ENCODE assay signal across 19 cellular contexts in genomic region chr1:91797164-91797563, GRCh38.
DNase-seq lines count a peak whose midpoint lies in the region; ATAC-seq and TF ChIP-seq lines count a peak whose summit lies in the region.
"Had no signal": no experiment of that assay in that cellular context is flagged by ENCODE, and none has a peak within 500 bp of the region (broad histone marks: within the 10 kb centered on the region; RNA-seq: fewer than 3 reads in every experiment).

No MANE protein-coding gene starts in this region.

- TF ChIP-seq POLR2A in heart left ventricle (IDR thresholded peaks at IDR 0.05) (no peak), uterus (IDR thresholded peaks at IDR 0.05) (no peak)

- H3K4me1 Mint-ChIP-seq in nephron: peaks cover 65% of the 10 kb centered on the region

- H3K36me3 ChIP-seq in heart left ventricle (peaks cover 0 to 11% (median 5%) of the 10 kb centered on the region in 9 donors), uterus (no peaks in the 10 kb centered on the region), hepatocyte (replicated peaks; ENCODE audit: insufficient read depth, low read depth) (no peaks in the 10 kb centered on the region)

- no peak overlapping the region for H3K4me2 ChIP-seq in hepatocyte
- H3K4me2 ChIP-seq: BLaER1 had no signal

- DNase-seq in activated CD8-positive, alpha-beta memory T cell treated with anti-CD3 and anti-CD28 coated beads for 24 hours: peak; percentile 53
- no peak for DNase-seq in activated CD8-positive, alpha-beta memory T cell treated with anti-CD3 and anti-CD28 coated beads, Interleukin-2, amount 50 U/mL, for 48 hours
- DNase-seq in heart left ventricle (peak in 1 of 5 donors; percentile 68), uterus (no peak), NCI-H2171 treated with DMSO at 0.1 percent for 48 hours (lab: John Stamatoyannopoulos, UW) (no peak), amniotic stem cell (lab: John Stamatoyannopoulos, UW) (no peak), hepatocyte (ENCODE audit: low spot score) (no peak)
- DNase-seq: DMS 273 treated with DMSO at 0.1 percent for 48 hours, GM23248, KBM-7, NCI-H1092, NCI-H2107, NCI-H748 treated with DMSO at 0.1 percent for 48 hours, SIG-M5 had no signal

- peaks cover 2% of the 10 kb centered on the region for H3K9me3 Mint-ChIP-seq in nephron

- no peaks in the 10 kb centered on the region for H4K20me1 ChIP-seq in hepatocyte (ENCODE audit: insufficient read depth, poor library complexity, severe bottlenecking)
- H4K20me1 ChIP-seq: BLaER1 had no signal

- no peak overlapping the region for H2AFZ ChIP-seq in hepatocyte
- H2AFZ ChIP-seq: GM23248 had no signal

- H3K79me2 ChIP-seq in hepatocyte: peaks cover 11% of the 10 kb centered on the region

- no peaks in the 10 kb centered on the region for H3K9me3 ChIP-seq in heart left ventricle
- no peaks in the 10 kb centered on the region for H3K9me3 ChIP-seq in uterus
- H3K9me3 ChIP-seq in hepatocyte (ENCODE audit: low read depth): no peaks in the 10 kb centered on the region

- intact Hi-C loops in heart left ventricle (cut with DNase I): loop anchor here in 1 of 10 donors (10.0 kb wide), 2 partner anchors 52 to 88 kb away; partner anchors contain the start of gene TGFBR3
- intact Hi-C loops in uterus (cut with DNase I; ENCODE audit: low total_unique reads): no loop called here

- H3K27ac ChIP-seq in heart left ventricle: peak overlapping the region in 5 of 12 donors; percentile 30 to 76 (median 39)
- H3K27ac ChIP-seq in uterus: peak overlapping the region; percentile 74 to 89
- H3K27ac ChIP-seq in hepatocyte: no peak overlapping the region
- H3K27ac ChIP-seq: 22Rv1, BLaER1, GM23248, HL-60 had no signal

- H3K4me3 Mint-ChIP-seq in nephron: no peak overlapping the region

- no peaks in the 10 kb centered on the region for H3K27me3 ChIP-seq in heart left ventricle
- H3K27me3 ChIP-seq in uterus: no peaks in the 10 kb centered on the region
- no peaks in the 10 kb centered on the region for H3K27me3 ChIP-seq in hepatocyte
- H3K27me3 ChIP-seq: BLaER1 had no signal

- ATAC-seq in heart left ventricle: peak; percentile 50 to 68 (median 61)
- ATAC-seq: Panc1 had no signal

- peak overlapping the region; percentile 48 to 99 (median 84) for H3K27ac Mint-ChIP-seq in nephron

- 63 to 75% (median 66%) methylated on average over 1 of the region's 1 CpG for WGBS in heart left ventricle, 4 donors
- 100% methylated on average over 1 of the region's 1 CpG for WGBS in hepatocyte (ENCODE audit: low lambda C conversion rate, missing lambda C conversion rate)

- H3K4me1 ChIP-seq in heart left ventricle: peaks cover 0 to 55% (median 35%) of the 10 kb centered on the region in 12 donors
- H3K4me1 ChIP-seq in uterus: peaks cover 15 to 17% of the 10 kb centered on the region in 2 donors
- H3K4me1 ChIP-seq in hepatocyte (ENCODE audit: insufficient read depth): peaks cover 23% of the 10 kb centered on the region

- H3K9me2 ChIP-seq in hepatocyte (replicated peaks; ENCODE audit: insufficient read depth): no peaks in the 10 kb centered on the region

- H3K4me3 ChIP-seq in heart left ventricle (no peak overlapping the region), uterus (no peak overlapping the region), hepatocyte (no peak overlapping the region)
- H3K4me3 ChIP-seq: BLaER1, GM23248 had no signal

- peaks cover 19% of the 10 kb centered on the region for H3K36me3 Mint-ChIP-seq in nephron (ENCODE audit: low read depth)

- TF ChIP-seq CTCF in heart left ventricle (IDR thresholded peaks at IDR 0.05) (no peak), nephron (IDR thresholded peaks at IDR 0.05; ENCODE audit: unreplicated experiment in 3 of 3) (no peak), uterus (IDR thresholded peaks at IDR 0.05) (no peak), hepatocyte (IDR thresholded peaks at IDR 0.05; ENCODE audit: poor library complexity) (no peak)

- no peaks in the 10 kb centered on the region for H3K27me3 Mint-ChIP-seq in nephron (ENCODE audit: low read depth)
